ENCODE assay signal across 8 cellular contexts in genomic region chr3:158644345-158644908, GRCh38. TPM values are rescaled to one million over a fixed set of nuclear protein-coding genes. Genes with fewer than 3 reads are reported as not detected.
DNase-seq lines count a peak whose midpoint lies in the region; ATAC-seq and TF ChIP-seq lines count a peak whose summit lies in the region.

Gene GFM1 (plus strand): TSS chr3:158644527. CDS start chr3:158644635, 108 bp downstream.

- peak within 1 kb of the TSS; percentile 67; the same call in 1 of the 2 replicates for H2AFZ ChIP-seq in OCI-LY7 (ENCODE audit: low read length)

- POLR2A ChIA-PET in OCI-LY7 (lab: Charles Lee): interaction anchor here (0.5 to 2.7 kb wide), 10 partner anchors 10 to 1765 kb away, joined by 3 to 30 read pairs (median 4); partner anchors contain the start of gene LXN

- H3K9me3 ChIP-seq in OCI-LY7 (ENCODE audit: low read length) (no peaks in the 10 kb centered on the region), mucosa of descending colon (no peaks in the 10 kb centered on the region)

- H3K36me3 ChIP-seq in OCI-LY7 (ENCODE audit: insufficient read depth, low read length) (peaks cover 35% of the 10 kb centered on the region), mucosa of descending colon (ENCODE audit: low read depth) (no peaks in the 10 kb centered on the region)

- peak within 1 kb of the TSS; percentile 89 for H3K4me2 ChIP-seq in OCI-LY7 (ENCODE audit: low read length)

- H3K4me3 ChIP-seq in OCI-LY7 (ENCODE audit: low read depth, low read length, poor library complexity, severe bottlenecking) (peak within 1 kb of the TSS; percentile 89), epithelial cell of esophagus (ENCODE audit: low read length) (peak within 1 kb of the TSS; percentile 85), mucosa of descending colon (peak within 1 kb of the TSS; percentile 64)

- peak within 1 kb of the TSS; percentile 43 for H3K27ac ChIP-seq in OCI-LY7 (ENCODE audit: low read depth, low read length, poor library complexity, severe bottlenecking)

- H3K79me2 ChIP-seq in OCI-LY7 (ENCODE audit: insufficient read depth, low read depth, low read length): peaks cover 37% of the 10 kb centered on the region

- CTCF ChIA-PET in OCI-LY7 (lab: Charles Lee; ENCODE audit: unreplicated experiment): interaction anchor here (0.5 to 2.2 kb wide), 4 partner anchors 10 to 105 kb away, joined by 3 to 10 read pairs (median 4); partner anchors contain the start of gene LXN

- H3K4me1 ChIP-seq in OCI-LY7 (ENCODE audit: insufficient read depth, low read length, poor library complexity, severe bottlenecking) (peaks cover 13% of the 10 kb centered on the region), mucosa of descending colon (ENCODE audit: low read depth) (peaks cover 12% of the 10 kb centered on the region)

- H3K9me2 ChIP-seq in OCI-LY7 (ENCODE audit: insufficient read depth, low read length): no peaks in the 10 kb centered on the region

- TF ChIP-seq CTCF in OCI-LY7 (conservative IDR thresholded peaks at IDR 0.05; ENCODE audit: low read length) (peak; percentile 77), epithelial cell of esophagus (IDR thresholded peaks at IDR 0.05; ENCODE audit: insufficient read depth, low read depth, low read length, missing control alignments) (peak; percentile 96), mucosa of descending colon (IDR thresholded peaks at IDR 0.05) (peak; percentile 90)

- intact Hi-C loops in OCI-LY7 (cut with micrococcal nuclease; ENCODE audit: unreplicated experiment): loop anchor here (5.0 kb wide), 1 partner anchor 537 kb away; the partner anchor contains the start of gene SHOX2
- intact Hi-C loops in mucosa of descending colon (cut with DNase I, micrococcal nuclease): no loop called here

- peak; percentile 98 for ATAC-seq in GM21515 (IDR thresholded peaks at IDR 0.05; ENCODE audit: unreplicated experiment)
- ATAC-seq in mucosa of descending colon: peak; percentile 99

- DNase-seq in DMS 273 treated with DMSO at 0.1 percent for 48 hours (lab: John Stamatoyannopoulos, UW) (peak; percentile 99), HuH-7.5 (ENCODE audit: low spot score) (peak; percentile 56), OCI-LY7 (ENCODE audit: low spot score) (peak; percentile 94), activated T-cell treated with anti-CD3 and anti-CD28 coated beads for 24 hours (ENCODE audit: low read depth) (peak; percentile 86), epithelial cell of esophagus (ENCODE audit: low read depth) (peak; percentile 97), mucosa of descending colon (peak; percentile 90 to 95 (median 93))
- DNase-seq in stimulated activated CD8-positive, alpha-beta memory T cell treated with anti-CD3 and anti-CD28 coated beads, Interleukin-4, amount 100 ng/mL, for 4 hours (ENCODE audit: low read depth in 2 of 2, low spot score in 1 of 2): peak; percentile 71 to 76

- BruUV-seq in OCI-LY7 (replicated peaks; lab: Mats Ljungman, UMichigan): no TSS peak

- H4K20me1 ChIP-seq in OCI-LY7 (ENCODE audit: insufficient read depth, low read length): no peaks in the 10 kb centered on the region

RNA-seq across cellular contexts. Expression of gene GFM1, which starts in this region (rescaled TPM):
- total RNA-seq in OCI-LY7 (2014; rRNA removed; shearing (Covaris generic)): 29.4 and 36.5 TPM in 2 replicates
- total RNA-seq in OCI-LY7 (2022): 40.4 and 53.7 TPM in 2 replicates
- 10 to 100 TPM; 42.8 to 52.0 (median 47.2) TPM for total RNA-seq in mucosa of descending colon

Comparison
In these comparisons a context has a peak if more than half of its experiments do, and no peak if none do; other contexts are left out.
1. Peak in every context shown above with its lines: DNase-seq, ATAC-seq, H3K4me3 ChIP-seq and H3K27ac ChIP-seq.